ENCODE assay signal across 8 cellular contexts in genomic region chr15:84600687-84601554, GRCh38. TPM values are rescaled to one million over a fixed set of nuclear protein-coding genes. Genes with fewer than 3 reads are reported as not detected.
DNase-seq lines count a peak whose midpoint lies in the region; TF ChIP-seq lines count a peak whose summit lies in the region.

Gene ZSCAN2 (plus strand): TSS chr15:84601009. CDS start chr15:84603928, 2,919 bp downstream.

- H3K27ac Mint-ChIP-seq in H9: peak within 1 kb of the TSS; percentile 73 to 95 (median 94); a peak in 5 of 7 replicates
- peak within 1 kb of the TSS; percentile 99 for H3K27ac Mint-ChIP-seq in nephron progenitor cell
- H3K27ac Mint-ChIP-seq in stimulated activated naive CD8-positive, alpha-beta T cell treated with anti-CD3 and anti-CD28 coated beads, Interleukin-15, Interleukin-2, amounts not matched to agents 100 ng/mL and 50 ng/mL, for 24 hours: peak within 1 kb of the TSS; percentile 69

- H3K23me2 ChIP-seq in H9 (ENCODE audit: insufficient read length, low read depth, low read length, poor library complexity, severe bottlenecking): peaks cover 7% of the 10 kb centered on the region

- H3K4me1 Mint-ChIP-seq in H9 (peaks cover 34 to 39% of the 10 kb centered on the region in 2 experiments), nephron progenitor cell (peaks cover 47% of the 10 kb centered on the region)
- peaks cover 76% of the 10 kb centered on the region for H3K4me1 Mint-ChIP-seq in stimulated activated naive CD8-positive, alpha-beta T cell treated with anti-CD3 and anti-CD28 coated beads, Interleukin-15, Interleukin-2, amounts not matched to agents 100 ng/mL and 50 ng/mL, for 24 hours (ENCODE audit: low read depth)

- H3K56ac ChIP-seq in H9 (ENCODE audit: insufficient read length, low read depth, low read length): no peak within 1 kb of the TSS

- peaks cover 17% of the 10 kb centered on the region; the same call in 1 of the 2 replicates for H3K79me2 ChIP-seq in H9 (ENCODE audit: insufficient read depth, low read length)

- peaks cover 13% of the 10 kb centered on the region for H3K4me1 ChIP-seq in H9 (ENCODE audit: insufficient read depth, low read length)

- TF ChIP-seq CTCF in H9 (conservative IDR thresholded peaks at IDR 0.05) (no peak), nephron progenitor cell (IDR thresholded peaks at IDR 0.05) (no peak)

- H3K36me3 Mint-ChIP-seq in H9 (ENCODE audit: insufficient read depth in 1 of 3, low read depth in 3 of 3): peaks cover 21 to 23% (median 22%) of the 10 kb centered on the region in 3 experiments
- H3K36me3 Mint-ChIP-seq in nephron progenitor cell (ENCODE audit: low read depth): peaks cover 37% of the 10 kb centered on the region
- peaks cover 19% of the 10 kb centered on the region for H3K36me3 Mint-ChIP-seq in stimulated activated naive CD8-positive, alpha-beta T cell treated with anti-CD3 and anti-CD28 coated beads, Interleukin-15, Interleukin-2, amounts not matched to agents 100 ng/mL and 50 ng/mL, for 24 hours (ENCODE audit: low read depth)

- TF ChIP-seq POLR2A in Raji (IDR thresholded peaks at IDR 0.05; ENCODE audit: insufficient read depth, low read depth, low read length): peak; percentile 62

- no peak within 1 kb of the TSS for H3K4ac ChIP-seq in H9 (ENCODE audit: low read depth, low read length)

- no peak within 1 kb of the TSS for H4K91ac ChIP-seq in H9 (ENCODE audit: insufficient read length, low read depth, low read length)

- H3K9me3 ChIP-seq in H9 (ENCODE audit: control insufficient read depth, low read depth, low read length): no peaks in the 10 kb centered on the region

- no peak within 1 kb of the TSS for H3T11ph ChIP-seq in H9 (ENCODE audit: low read length)

- H3K27me3 ChIP-seq in H9 (ENCODE audit: insufficient read depth, low read length): no peaks in the 10 kb centered on the region; the same call in 1 of the 2 replicates

- no peak within 1 kb of the TSS for H3K27ac ChIP-seq in H9 (ENCODE audit: insufficient read length, low read depth, low read length)

- no CpG with 5 or more reads among the region's 68 CpGs for WGBS in H9 (ENCODE audit: extremely low coverage, insufficient read length, low lambda C conversion rate)

- peak; percentile 95 for DNase-seq in ELR (ENCODE audit: low read depth)
- peak; percentile 98 for DNase-seq in H9
- DNase-seq in M059J (ENCODE audit: low read depth): peak; percentile 94
- DNase-seq in activated effector memory CD4-positive, alpha-beta T cell treated with anti-CD3 and anti-CD28 coated beads, Interleukin-2, amount 50 U/mL, for 16 hours: peak; percentile 98
- DNase-seq in fibroblast of the conjunctiva (ENCODE audit: low read depth): peak; percentile 75
- peak; percentile 97 for DNase-seq in nephron progenitor cell

- peak within 1 kb of the TSS; percentile 44 for H3K9ac ChIP-seq in H9 (ENCODE audit: extremely low read depth, insufficient read length, low read length)

- H4K20me1 ChIP-seq in H9 (ENCODE audit: control insufficient read depth, insufficient read depth, insufficient read length): peaks cover 4% of the 10 kb centered on the region

- no peak within 1 kb of the TSS for H4K8ac ChIP-seq in H9 (replicated peaks; ENCODE audit: insufficient read length, low read depth, low read length)

- H3K4me3 Mint-ChIP-seq in H9: peak within 1 kb of the TSS; percentile 86 to 96
- peak within 1 kb of the TSS; percentile 96 for H3K4me3 Mint-ChIP-seq in nephron progenitor cell
- H3K4me3 Mint-ChIP-seq in stimulated activated naive CD8-positive, alpha-beta T cell treated with anti-CD3 and anti-CD28 coated beads, Interleukin-15, Interleukin-2, amounts not matched to agents 100 ng/mL and 50 ng/mL, for 24 hours: peak within 1 kb of the TSS; percentile 93

- H3K27me3 Mint-ChIP-seq in H9 (ENCODE audit: low read depth): peaks cover 36% of the 10 kb centered on the region
- H3K27me3 Mint-ChIP-seq in nephron progenitor cell (ENCODE audit: low read depth, poor library complexity): peaks cover 22% of the 10 kb centered on the region
- no peaks in the 10 kb centered on the region for H3K27me3 Mint-ChIP-seq in stimulated activated naive CD8-positive, alpha-beta T cell treated with anti-CD3 and anti-CD28 coated beads, Interleukin-15, Interleukin-2, amounts not matched to agents 100 ng/mL and 50 ng/mL, for 24 hours

- H3K9me3 Mint-ChIP-seq in H9 (peaks cover 0 to 3% of the 10 kb centered on the region in 2 experiments; a peak in 1 of 5 replicates), nephron progenitor cell (peaks cover 11% of the 10 kb centered on the region)
- no peaks in the 10 kb centered on the region for H3K9me3 Mint-ChIP-seq in stimulated activated naive CD8-positive, alpha-beta T cell treated with anti-CD3 and anti-CD28 coated beads, Interleukin-15, Interleukin-2, amounts not matched to agents 100 ng/mL and 50 ng/mL, for 24 hours

- no peaks in the 10 kb centered on the region for H3K79me1 ChIP-seq in H9 (ENCODE audit: insufficient read depth, low read depth, low read length, poor library complexity, severe bottlenecking)

- no peak within 1 kb of the TSS for H2BK15ac ChIP-seq in H9 (ENCODE audit: low read depth, low read length)

- no peak within 1 kb of the TSS for H2AK5ac ChIP-seq in H9 (ENCODE audit: insufficient read length, low read length)

- H2AFZ ChIP-seq in H9 (ENCODE audit: low read length): peak within 1 kb of the TSS; percentile 33

- H3K18ac ChIP-seq in H9 (ENCODE audit: insufficient read length, low read depth, low read length): peak within 1 kb of the TSS; percentile 64

- 0 out of 2 replicates have a peak within 1 kb of the TSS, but pooled peaks have one; percentile 49 for H3K14ac ChIP-seq in H9 (ENCODE audit: insufficient read depth, low read length)

- H2BK120ac ChIP-seq in H9 (ENCODE audit: low read depth, low read length, poor library complexity, severe bottlenecking): no peak within 1 kb of the TSS

- H2BK20ac ChIP-seq in H9 (ENCODE audit: low read depth, low read length, poor library complexity, severe bottlenecking): no peak within 1 kb of the TSS

- H4K5ac ChIP-seq in H9 (ENCODE audit: insufficient read length, low read depth, low read length): no peak within 1 kb of the TSS

- no peak within 1 kb of the TSS for H2BK12ac ChIP-seq in H9 (ENCODE audit: insufficient read length, low read depth, low read length)

- H3K23ac ChIP-seq in H9 (ENCODE audit: insufficient read length, low read depth, low read length): no peak within 1 kb of the TSS

- peak within 1 kb of the TSS; percentile 78 for H3K4me2 ChIP-seq in H9 (ENCODE audit: insufficient read depth, insufficient read length, low read length)

- no peak within 1 kb of the TSS for H2BK5ac ChIP-seq in H9 (ENCODE audit: insufficient read length, low read length)

RNA-seq across cellular contexts. Expression of gene ZSCAN2, which starts in this region (rescaled TPM):
- 28.4 and 31.2 TPM in 2 replicates for total RNA-seq in H9 (2021)
- total RNA-seq in M059J (2014; rRNA removed; shearing (Covaris generic)): 2.4 and 7.5 TPM in 2 replicates
